In genomic region chr5:76724871-76725270, GRCh38 we compare ENCODE assay signal across 14 cellular contexts. TPM values are rescaled to one million over a fixed set of nuclear protein-coding genes. Genes with fewer than 3 reads are reported as not detected.
DNase-seq lines count a peak whose midpoint lies in the region; ATAC-seq lines count a peak whose summit lies in the region.
"Had no signal": no experiment of that assay in that cellular context is flagged by ENCODE, and none has a peak within 500 bp of the region (broad histone marks: within the 10 kb centered on the region; RNA-seq: fewer than 3 reads in every experiment).

No MANE protein-coding gene starts in this region.

- H3K14ac ChIP-seq in mesenchymal stem cell (ENCODE audit: low read length in 2 of 2) = no peak overlapping the region

- H3K4me1 ChIP-seq in mesenchymal stem cell (ENCODE audit: control insufficient read depth, insufficient read depth, low read depth, low read length) = peaks cover 5% of the 10 kb centered on the region
- H3K4me1 ChIP-seq: thyroid gland had no signal

- peaks cover 0 to 8% of the 10 kb centered on the region in 2 donors for H3K9me3 Mint-ChIP-seq in effector memory CD8-positive, alpha-beta T cell

- H3K36me3 ChIP-seq in mesenchymal stem cell (ENCODE audit: control insufficient read depth in 1 of 2, insufficient read depth in 2 of 2, low read depth in 1 of 2, low read length in 2 of 2) = peaks cover 9 to 23% of the 10 kb centered on the region in 2 experiments
- H3K36me3 ChIP-seq: thyroid gland had no signal

- peaks cover 3% of the 10 kb centered on the region for H3K36me3 Mint-ChIP-seq in effector memory CD8-positive, alpha-beta T cell (ENCODE audit: insufficient read depth)

- no peak overlapping the region for H2BK15ac ChIP-seq in mesenchymal stem cell (ENCODE audit: low read depth, poor library complexity, severe bottlenecking)

- H3K4me2 ChIP-seq in mesenchymal stem cell (ENCODE audit: low read length, poor library complexity, severe bottlenecking) = peak overlapping the region; percentile 23

- no peak overlapping the region for H3K4ac ChIP-seq in mesenchymal stem cell (ENCODE audit: low read depth in 1 of 2, low read length in 2 of 2)

- H3K4me1 Mint-ChIP-seq in effector memory CD8-positive, alpha-beta T cell (ENCODE audit: low read depth in 2 of 2) = peaks cover 33 to 57% of the 10 kb centered on the region in 2 donors

- no peak overlapping the region for H2AFZ ChIP-seq in mesenchymal stem cell (ENCODE audit: low read depth, low read length)

- peak overlapping the region; percentile 32 for H3K9ac ChIP-seq in mesenchymal stem cell (ENCODE audit: low read length)

- no peak overlapping the region for H2AK5ac ChIP-seq in mesenchymal stem cell (ENCODE audit: low read length, severe bottlenecking)

- no peaks in the 10 kb centered on the region for H3K27me3 ChIP-seq in mesenchymal stem cell (ENCODE audit: control insufficient read depth in 1 of 2, insufficient read depth in 1 of 2, low read length in 2 of 2)
- H3K27me3 ChIP-seq: thyroid gland had no signal

- H3K4me3 ChIP-seq in mesenchymal stem cell (ENCODE audit: insufficient read depth in 1 of 2, low read depth in 1 of 2, low read length in 2 of 2) = no peak overlapping the region
- H3K4me3 ChIP-seq: thyroid gland had no signal

- H3K79me1 ChIP-seq in mesenchymal stem cell (replicated peaks; ENCODE audit: low read length, poor library complexity, severe bottlenecking) = peaks cover 3% of the 10 kb centered on the region

- no peak overlapping the region for H3K23ac ChIP-seq in mesenchymal stem cell (ENCODE audit: low read length in 2 of 2)

- H3K27ac Mint-ChIP-seq in effector memory CD8-positive, alpha-beta T cell = peak overlapping the region; percentile 85 to 92
- H3K27ac Mint-ChIP-seq: memory B cell had no signal

- H2BK12ac ChIP-seq in mesenchymal stem cell (ENCODE audit: low read length in 2 of 2) = no peak overlapping the region

- H4K91ac ChIP-seq in mesenchymal stem cell (ENCODE audit: low read length) = no peak overlapping the region

- ATAC-seq in effector memory CD8-positive, alpha-beta T cell (replicated peaks) = no peak

- DNase-seq in AG08396 (ENCODE audit: low spot score) (peak; percentile 67), NCI-H226 (peak; percentile 27), mesenchymal stem cell (peak; percentile 81), NCI-H1105 (lab: John Stamatoyannopoulos, UW) (no peak), COR-L47 (lab: John Stamatoyannopoulos, UW) (no peak)
- no peak for DNase-seq in effector memory CD8-positive, alpha-beta T cell
- no peak for DNase-seq in activated CD8-positive, alpha-beta memory T cell treated with anti-CD3 and anti-CD28 coated beads for 24 hours
- DNase-seq in activated CD4-positive, CD25-positive, alpha-beta regulatory T cell (lab: John Stamatoyannopoulos, UW) = no peak
- DNase-seq: activated effector memory CD4-positive, alpha-beta T cell treated with anti-CD3 and anti-CD28 coated beads, Interleukin-2, amount 50 U/mL, for 16 hours; AML-193; head of caudate nucleus; retina; thyroid gland had no signal

- no peak overlapping the region for H2BK5ac ChIP-seq in mesenchymal stem cell (ENCODE audit: low read depth, low read length, poor library complexity, severe bottlenecking)

- H3K18ac ChIP-seq in mesenchymal stem cell (ENCODE audit: low read depth in 1 of 2, low read length in 2 of 2) = no peak overlapping the region

- H3K27ac ChIP-seq in mesenchymal stem cell (ENCODE audit: low read length, poor library complexity, severe bottlenecking) = peak overlapping the region; percentile 71
- H3K27ac ChIP-seq: thyroid gland had no signal

- peak overlapping the region in 1 of 2 donors; percentile 60 for H3K4me3 Mint-ChIP-seq in effector memory CD8-positive, alpha-beta T cell
- H3K4me3 Mint-ChIP-seq: memory B cell had no signal

- H4K8ac ChIP-seq in mesenchymal stem cell (ENCODE audit: low read length) = no peak overlapping the region

- 61% methylated on average over 4 of the region's 4 CpGs for WGBS in mesenchymal stem cell

- H2BK120ac ChIP-seq in mesenchymal stem cell (ENCODE audit: low read depth, low read length) = no peak overlapping the region

- H3K27me3 Mint-ChIP-seq in effector memory CD8-positive, alpha-beta T cell = no peaks in the 10 kb centered on the region

- H3K9me3 ChIP-seq in mesenchymal stem cell (ENCODE audit: control insufficient read depth, low read length) = peaks cover 21% of the 10 kb centered on the region
- H3K9me3 ChIP-seq: thyroid gland had no signal

RNA-seq across cellular contexts. Expression of gene F2R, which starts 8.9 kb away (rescaled TPM):
- polyA plus RNA-seq in mesenchymal stem cell (2013, experiment 1 of 2) = 368 TPM
- 390 TPM for polyA plus RNA-seq in mesenchymal stem cell (2013, experiment 2 of 2)

Comparison
In these comparisons a context has a peak if more than half of its experiments do, and no peak if none do; other contexts are left out.
1. DNase-seq: peak in AG08396 (single experiment), NCI-H226 (single experiment) and mesenchymal stem cell (single experiment); none in effector memory CD8-positive, alpha-beta T cell (0 of 3), NCI-H1105 (single experiment), activated CD8-positive, alpha-beta memory T cell treated with anti-CD3 and anti-CD28 coated beads for 24 hours (single experiment), COR-L47 (single experiment) and activated CD4-positive, CD25-positive, alpha-beta regulatory T cell (0 of 4).